23 cellular contexts compared by ENCODE assay signal in genomic region chr14:104285483-104285790, GRCh38.
"Had no signal": no experiment of that assay in that cellular context is flagged by ENCODE, and none has a peak within 500 bp of the region (broad histone marks: within the 10 kb centered on the region; RNA-seq: fewer than 3 reads in every experiment).

No MANE protein-coding gene starts in this region.

- H3K27ac Mint-ChIP-seq: activated CD8-positive, alpha-beta memory T cell treated with anti-CD3 and anti-CD28 coated beads, Interleukin-2, amount 10 ng/mL, durations not matched to agents 7 days and 5 days; activated CD8-positive, alpha-beta T cell treated with anti-CD3 and anti-CD28 coated beads, Interleukin-2, amount 10 ng/mL, durations not matched to agents 7 days and 5 days; activated naive CD4-positive, alpha-beta T cell treated with anti-CD3 and anti-CD28 coated beads, Interleukin-2, amount 50 U/mL, for 72 hours; activated naive CD8-positive, alpha-beta T cell treated with anti-CD3 and anti-CD28 coated beads, Interleukin-2, amount 50 U/mL, for 24 hours; T-helper 17 cell; WTC11 had no signal

- H3K36me3 ChIP-seq: SJCRH30 had no signal

- H3K27ac ChIP-seq: KMS-11, SJCRH30 had no signal

- ATAC-seq: activated CD8-positive, alpha-beta memory T cell treated with anti-CD3 and anti-CD28 coated beads, Interleukin-2, amount 10 ng/mL, durations not matched to agents 7 days and 5 days; activated CD8-positive, alpha-beta T cell treated with anti-CD3 and anti-CD28 coated beads, Interleukin-2, amount 10 ng/mL, durations not matched to agents 7 days and 5 days; activated naive CD4-positive, alpha-beta T cell treated with anti-CD3 and anti-CD28 coated beads, Interleukin-2, amount 50 U/mL, for 72 hours; activated naive CD8-positive, alpha-beta T cell treated with anti-CD3 and anti-CD28 coated beads, Interleukin-2, amount 50 U/mL, for 24 hours; activated T-cell treated with anti-CD3 and anti-CD28 coated beads, Interleukin-2, amount 50 U/mL, for 4 hours; T-helper 17 cell; WTC11 had no signal

- H3K36me3 Mint-ChIP-seq: activated CD8-positive, alpha-beta memory T cell treated with anti-CD3 and anti-CD28 coated beads, Interleukin-2, amount 10 ng/mL, durations not matched to agents 7 days and 5 days; activated naive CD4-positive, alpha-beta T cell treated with anti-CD3 and anti-CD28 coated beads, Interleukin-2, amount 50 U/mL, for 72 hours; brain; WTC11 had no signal

- H3K9me3 ChIP-seq: SJCRH30 had no signal

- H3K9ac ChIP-seq: KMS-11 had no signal

- H3K4me3 ChIP-seq: SJCRH30 had no signal

- H3K27me3 ChIP-seq: SJCRH30 had no signal

- H3K27me3 Mint-ChIP-seq: activated CD8-positive, alpha-beta memory T cell treated with anti-CD3 and anti-CD28 coated beads, Interleukin-2, amount 10 ng/mL, durations not matched to agents 7 days and 5 days; activated naive CD8-positive, alpha-beta T cell treated with anti-CD3 and anti-CD28 coated beads, Interleukin-2, amount 50 U/mL, for 24 hours had no signal

- H3K4me1 Mint-ChIP-seq: activated CD8-positive, alpha-beta memory T cell treated with anti-CD3 and anti-CD28 coated beads, Interleukin-2, amount 10 ng/mL, durations not matched to agents 7 days and 5 days; activated naive CD8-positive, alpha-beta T cell treated with anti-CD3 and anti-CD28 coated beads, Interleukin-2, amount 50 U/mL, for 24 hours had no signal

- DNase-seq: activated CD4-positive, alpha-beta T cell treated with anti-CD3 and anti-CD28 coated beads for 48 hours; activated CD4-positive, alpha-beta T cell treated with anti-CD3 and anti-CD28 coated beads, Interleukin-2, amount 50 U/mL, for 4 hours; activated CD8-positive, alpha-beta memory T cell treated with anti-CD3 and anti-CD28 coated beads, Interleukin-2, amount 10 ng/mL, durations not matched to agents 7 days and 5 days; activated CD8-positive, alpha-beta T cell treated with anti-CD3 and anti-CD28 coated beads, Interleukin-2, amount 10 ng/mL, durations not matched to agents 7 days and 5 days; activated naive CD4-positive, alpha-beta T cell treated with Interleukin-2 at 50 U/mL for 16 hours; activated naive CD8-positive, alpha-beta T cell treated with anti-CD3 and anti-CD28 coated beads, Interleukin-2, amount 50 U/mL, for 24 hours; activated T-cell treated with anti-CD3 and anti-CD28 coated beads, Interleukin-2, amount 50 U/mL, for 4 hours; amniotic stem cell; NCI-H1092; NCI-H2029; NCI-H2107; NCI-H2171 treated with DMSO at 0.1 percent for 48 hours; NCI-H345; NCI-H510A; NCI-H526 treated with DMSO at 0.1 percent for 48 hours; NCI-H82; T-helper 9 cell had no signal

- H3K4me3 Mint-ChIP-seq: activated CD8-positive, alpha-beta memory T cell treated with anti-CD3 and anti-CD28 coated beads, Interleukin-2, amount 10 ng/mL, durations not matched to agents 7 days and 5 days; activated CD8-positive, alpha-beta T cell treated with anti-CD3 and anti-CD28 coated beads, Interleukin-2, amount 10 ng/mL, durations not matched to agents 7 days and 5 days; activated naive CD8-positive, alpha-beta T cell treated with anti-CD3 and anti-CD28 coated beads, Interleukin-2, amount 50 U/mL, for 24 hours; activated T-cell treated with anti-CD3 and anti-CD28 coated beads, Interleukin-2, amount 50 U/mL, for 4 hours; brain; T-helper 17 cell; WTC11 had no signal
